ENCODE assay signal across 24 cellular contexts in the genomic region with DNA sequence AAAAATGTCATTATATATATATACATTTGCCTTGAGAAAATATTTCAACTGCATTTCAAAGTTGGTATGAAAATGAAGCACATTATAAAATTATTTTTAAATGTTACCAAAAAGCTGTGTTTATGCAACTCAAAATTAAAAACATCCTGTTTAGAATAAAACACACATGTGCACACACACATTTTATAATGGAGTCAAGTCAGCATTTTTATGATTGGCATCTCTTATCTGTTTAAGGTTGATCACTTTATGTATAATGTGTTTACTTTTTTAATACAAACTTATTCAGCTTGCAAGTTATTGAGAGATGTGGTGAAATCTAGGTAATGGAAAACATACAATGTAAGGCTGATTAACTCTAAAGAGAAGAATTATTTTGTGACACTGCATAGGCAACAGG.
A peak's percentile ranks its signal among the peaks of the same experiment; 100 is the strongest.
DNase-seq lines count a peak whose midpoint lies in the region; ATAC-seq, FAIRE-seq and TF ChIP-seq lines count a peak whose summit lies in the region.
"Had no signal": no experiment of that assay in that cellular context is flagged by ENCODE, and none has a peak within 500 bp of the region (broad histone marks: within the 10 kb centered on the region; RNA-seq: fewer than 3 reads in every experiment).

No MANE protein-coding gene starts in this region.

- H3K4me3 ChIP-seq in HepG2 (replicated peaks in 1 of 3; ENCODE audit: insufficient read depth in 1 of 3, low read depth in 2 of 3, low read length in 3 of 3) (no peak overlapping the region), right lobe of liver (no peak overlapping the region), kidney (ENCODE audit: low read length in 2 of 2) (no peak overlapping the region)
- H3K4me3 ChIP-seq: BLaER1 treated with 17β-estradiol and CSF1 and Interleukin-3, amounts not matched to agents 10 nM and 100 nM; GM23338; HAP-1 had no signal

- in situ Hi-C loops in HepG2 (cut with HindIII; ENCODE audit: extremely low pct_ligation_motif_present, low pct_unique_long_range_greater_than_20kb), result no loop called here

- CTCF ChIA-PET in HepG2 (lab: Yijun Ruan, JAX; ENCODE audit: low intra/inter-chr PET ratio, low total read pairs), result no interaction called here

- H3K9ac ChIP-seq in HepG2 (ENCODE audit: insufficient read depth, low read depth, low read length) (no peak overlapping the region), kidney (ENCODE audit: low read length in 2 of 2) (no peak overlapping the region)
- H3K9ac ChIP-seq: BLaER1 treated with 17β-estradiol and CSF1 and Interleukin-3, amounts not matched to agents 10 nM and 100 nM had no signal

- H4K20me1 ChIP-seq in HepG2 (ENCODE audit: insufficient read depth, low read length), result no peaks in the 10 kb centered on the region
- H4K20me1 ChIP-seq: BLaER1 treated with 17β-estradiol and CSF1 and Interleukin-3, amounts not matched to agents 10 nM and 100 nM had no signal

- TF ChIP-seq POLR2A in HepG2 (IDR thresholded peaks at IDR 0.05; ENCODE audit: insufficient read depth in 1 of 2, low read depth in 2 of 2, low read length in 2 of 2), result no peak
- TF ChIP-seq POLR2A in right lobe of liver (IDR thresholded peaks at IDR 0.05), result no peak

- no peak for TF ChIP-seq EP300 in HepG2 (IDR thresholded peaks at IDR 0.05; ENCODE audit: low read depth in 2 of 2, low read length in 2 of 2)
- no peak for TF ChIP-seq EP300 in HepG2 (CRISPR knock-in tag; IDR thresholded peaks at IDR 0.05; ENCODE audit: borderline replicate concordance)

- no peaks in the 10 kb centered on the region for H3K4me1 ChIP-seq in HepG2 (ENCODE audit: insufficient read depth, low read length)
- H3K4me1 ChIP-seq in right lobe of liver, result no peaks in the 10 kb centered on the region
- H3K4me1 ChIP-seq in kidney (ENCODE audit: control insufficient read depth in 1 of 2, insufficient read depth in 1 of 2, low read depth in 1 of 2, low read length in 2 of 2), result no peaks in the 10 kb centered on the region
- H3K4me1 ChIP-seq: BE2C; BLaER1 treated with 17β-estradiol and CSF1 and Interleukin-3, amounts not matched to agents 10 nM and 100 nM; HAP-1 had no signal

- ATAC-seq in HepG2 (no peak), right lobe of liver (no peak)
- ATAC-seq: GM23338 had no signal

- DNase-seq in HepG2 (ENCODE audit: low spot score), result no peak
- DNase-seq in right lobe of liver, result no peak
- no peak for DNase-seq in kidney
- DNase-seq in NCI-H2171 treated with DMSO at 0.1 percent for 48 hours (lab: John Stamatoyannopoulos, UW), result no peak
- no peak for DNase-seq in cortex of kidney (lab: John Stamatoyannopoulos, UW)
- DNase-seq: ACHN; AML-193; BE2C; Calu3; CD4-positive, alpha-beta T cell; CD8-positive, alpha-beta memory T cell; DMS53; DMS79 treated with DMSO at 0.1 percent for 48 hours; GF-D8; HFFc6 had no signal

- H2AFZ ChIP-seq in HepG2 (ENCODE audit: low read length), result no peak overlapping the region
- H2AFZ ChIP-seq: GM23338 had no signal

- H3K27me3 ChIP-seq in HepG2 (ENCODE audit: control insufficient read depth in 1 of 2, insufficient read depth in 2 of 2, low read length in 2 of 2), result no peaks in the 10 kb centered on the region
- H3K27me3 ChIP-seq in right lobe of liver, result no peaks in the 10 kb centered on the region
- H3K27me3 ChIP-seq: BE2C; BLaER1 treated with 17β-estradiol and CSF1 and Interleukin-3, amounts not matched to agents 10 nM and 100 nM had no signal

- intact Hi-C loops in HepG2 (cut with micrococcal nuclease; ENCODE audit: unreplicated experiment) (no loop called here), right lobe of liver (cut with DNase I) (no loop called here), kidney (cut with DNase I) (no loop called here)

- TF ChIP-seq CTCF in HepG2 (CRISPR knock-in tag; IDR thresholded peaks at IDR 0.05), result no peak
- TF ChIP-seq CTCF in right lobe of liver (IDR thresholded peaks at IDR 0.05), result no peak
- TF ChIP-seq CTCF in kidney (IDR thresholded peaks at IDR 0.05; ENCODE audit: borderline replicate concordance, extremely low read depth, insufficient read depth), result no peak

- POLR2A ChIA-PET in HepG2 (lab: Yijun Ruan, JAX), result no interaction called here

- TF ChIP-seq RAD21 in HepG2 (CRISPR knock-in tag; IDR thresholded peaks at IDR 0.05), result no peak

- H3K4me2 ChIP-seq in HepG2 (ENCODE audit: low read depth, low read length), result no peak overlapping the region
- H3K4me2 ChIP-seq: BLaER1 treated with 17β-estradiol and CSF1 and Interleukin-3, amounts not matched to agents 10 nM and 100 nM; GM23338 had no signal

- no peaks in the 10 kb centered on the region for H3K36me3 ChIP-seq in HepG2 (replicated peaks in 1 of 2; ENCODE audit: control insufficient read depth in 1 of 2, insufficient read depth in 2 of 2, low read length in 2 of 2)
- no peaks in the 10 kb centered on the region for H3K36me3 ChIP-seq in right lobe of liver
- H3K36me3 ChIP-seq in kidney (ENCODE audit: control insufficient read depth in 1 of 2, insufficient read depth in 2 of 2, low read length in 2 of 2), result no peaks in the 10 kb centered on the region
- H3K36me3 ChIP-seq: BE2C; BLaER1 treated with 17β-estradiol and CSF1 and Interleukin-3, amounts not matched to agents 10 nM and 100 nM; HAP-1 had no signal

- H3K27ac ChIP-seq in HepG2 (ENCODE audit: extremely low read length, insufficient read depth, low read length) (no peak overlapping the region), right lobe of liver (no peak overlapping the region), kidney (ENCODE audit: low read depth in 2 of 2, low read length in 2 of 2) (no peak overlapping the region)
- H3K27ac ChIP-seq: 22Rv1; BLaER1 treated with 17β-estradiol and CSF1 and Interleukin-3, amounts not matched to agents 10 nM and 100 nM had no signal

- H3K79me2 ChIP-seq in HepG2 (ENCODE audit: insufficient read depth, low read length), result no peaks in the 10 kb centered on the region

- H3K9me3 ChIP-seq in HepG2 (ENCODE audit: low read length) (no peaks in the 10 kb centered on the region), right lobe of liver (no peaks in the 10 kb centered on the region), kidney (ENCODE audit: control insufficient read depth in 1 of 2, low read length in 2 of 2) (no peaks in the 10 kb centered on the region)
- H3K9me3 ChIP-seq: BE2C; BLaER1 treated with 17β-estradiol and CSF1 and Interleukin-3, amounts not matched to agents 10 nM and 100 nM; HAP-1 had no signal

- FAIRE-seq in HepG2 (lab: Jason Lieb, UNC) (no peak), colon (lab: Jason Lieb, UNC) (peak; percentile 24), kidney (lab: Jason Lieb, UNC) (peak; percentile 33)
- FAIRE-seq: A204.1, GM12891, GM18507, H54 had no signal

- BruUV-seq in HepG2 (replicated peaks; lab: Mats Ljungman, UMichigan), result no TSS peak

TF ChIP-seq in HepG2, 621 proteins besides CTCF, POLR2A, EP300 and RAD21:
- TF ChIP-seq, protein P1, sequence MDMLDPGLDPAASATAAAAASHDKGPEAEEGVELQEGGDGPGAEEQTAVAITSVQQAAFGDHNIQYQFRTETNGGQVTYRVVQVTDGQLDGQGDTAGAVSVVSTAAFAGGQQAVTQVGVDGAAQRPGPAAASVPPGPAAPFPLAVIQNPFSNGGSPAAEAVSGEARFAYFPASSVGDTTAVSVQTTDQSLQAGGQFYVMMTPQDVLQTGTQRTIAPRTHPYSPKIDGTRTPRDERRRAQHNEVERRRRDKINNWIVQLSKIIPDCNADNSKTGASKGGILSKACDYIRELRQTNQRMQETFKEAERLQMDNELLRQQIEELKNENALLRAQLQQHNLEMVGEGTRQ (IDR thresholded peaks at IDR 0.05; ENCODE audit: low read depth, low read length), result no peak
- TF ChIP-seq, protein P1 (CRISPR knock-in tag; IDR thresholded peaks at IDR 0.05; ENCODE audit: borderline replicate concordance), result no peak
- TF ChIP-seq TSC22D2 (CRISPR knock-in tag; IDR thresholded peaks at IDR 0.05; ENCODE audit: borderline replicate concordance) (no peak), MAFF (IDR thresholded peaks at IDR 0.05; ENCODE audit: low read depth, low read length) (peak; percentile 82), MAFK (conservative IDR thresholded peaks at IDR 0.05 in 1 of 2, IDR thresholded peaks at IDR 0.05 in 1 of 2; ENCODE audit: low read length in 2 of 2) (peak; percentile 66 to 85; a peak in 3 of 4 replicates)
